31 cellular contexts compared by ENCODE assay signal in the genomic region with DNA sequence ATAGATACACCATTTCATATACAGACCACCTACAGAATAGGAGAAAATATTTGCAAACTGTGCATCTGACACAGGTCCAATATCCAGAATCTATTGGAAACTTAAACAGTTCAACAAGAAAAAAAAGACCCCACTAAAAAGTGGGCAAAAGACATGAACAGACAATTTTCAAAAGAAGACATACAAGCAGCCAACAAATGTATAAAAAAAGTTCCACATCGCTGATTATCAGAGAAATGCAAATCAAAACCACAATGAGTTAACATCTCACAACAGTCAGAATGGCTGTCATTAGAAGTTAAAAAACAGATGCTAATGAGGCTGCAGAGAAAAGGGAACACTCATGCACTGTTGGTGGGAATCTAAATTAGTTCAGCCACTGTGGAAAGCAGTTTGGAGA.
"Had no signal": no experiment of that assay in that cellular context is flagged by ENCODE, and none has a peak within 500 bp of the region (broad histone marks: within the 10 kb centered on the region; RNA-seq: fewer than 3 reads in every experiment).

No MANE protein-coding gene starts in this region.

- FAIRE-seq: bronchial epithelial cell, endothelial cell of umbilical vein had no signal

- H2AFZ ChIP-seq: hepatocyte had no signal

- DNase-seq: activated CD4-positive, alpha-beta memory T cell treated with anti-CD3 and anti-CD28 coated beads for 36 hours; activated CD4-positive, alpha-beta T cell treated with anti-CD3 and anti-CD28 coated beads for 36 hours; activated CD4-positive, alpha-beta T cell treated with anti-CD3 and anti-CD28 coated beads, Interleukin-2, amount 10 ng/mL, durations not matched to agents 24 days and 14 days; activated CD4-positive, CD25-positive, alpha-beta regulatory T cell; activated CD4-positive, CD25-positive, alpha-beta regulatory T cell treated with anti-CD3 and anti-CD28 coated beads, Interleukin-2, amount 50 U/mL, for 72 hours; activated CD8-positive, alpha-beta memory T cell treated with anti-CD3 and anti-CD28 coated beads, Interleukin-2, amount 10 ng/mL, durations not matched to agents 7 days and 5 days; activated CD8-positive, alpha-beta memory T cell treated with anti-CD3 and anti-CD28 coated beads, Interleukin-2, amount 50 U/mL, for 4 hours; activated CD8-positive, alpha-beta T cell treated with anti-CD3 and anti-CD28 coated beads, Interleukin-2, amount 10 ng/mL, durations not matched to agents 7 days and 5 days; activated gamma-delta T cell; activated naive CD4-positive, alpha-beta T cell; activated naive CD4-positive, alpha-beta T cell treated with anti-CD3 and anti-CD28 coated beads, Interleukin-2, amount 10 ng/mL, durations not matched to agents 7 days and 5 days; activated naive CD8-positive, alpha-beta T cell treated with anti-CD3 and anti-CD28 coated beads, Interleukin-2, amount 10 ng/mL, durations not matched to agents 7 days and 5 days; activated T-cell treated with anti-CD3 and anti-CD28 coated beads, Interleukin-2, amount 50 U/mL, for 1 hour; activated T-cell treated with anti-CD3 and anti-CD28 coated beads, Interleukin-2, amount 50 U/mL, for 48 hours; brain microvascular endothelial cell; dorsolateral prefrontal cortex; effector memory CD4-positive, alpha-beta T cell; esophagus squamous epithelium; foreskin melanocyte; heart right ventricle; T-helper 17 cell had no signal

- H3K27me3 ChIP-seq: ascending aorta, brain microvascular endothelial cell, dorsolateral prefrontal cortex, esophagus squamous epithelium, gastroesophageal sphincter, heart right ventricle, hepatocyte had no signal

- H3K27me3 Mint-ChIP-seq: activated CD4-positive, alpha-beta memory T cell treated with anti-CD3 and anti-CD28 coated beads for 36 hours; activated CD4-positive, alpha-beta T cell treated with anti-CD3 and anti-CD28 coated beads for 36 hours; activated CD4-positive, alpha-beta T cell treated with anti-CD3 and anti-CD28 coated beads, Interleukin-2, amount 10 ng/mL, durations not matched to agents 24 days and 14 days; activated CD8-positive, alpha-beta memory T cell treated with anti-CD3 and anti-CD28 coated beads, Interleukin-2, amount 10 ng/mL, durations not matched to agents 7 days and 5 days; activated naive CD4-positive, alpha-beta T cell treated with anti-CD3 and anti-CD28 coated beads, Interleukin-2, amount 10 ng/mL, durations not matched to agents 7 days and 5 days; activated naive CD8-positive, alpha-beta T cell treated with anti-CD3 and anti-CD28 coated beads, Interleukin-2, amount 10 ng/mL, durations not matched to agents 7 days and 5 days; central memory CD8-positive, alpha-beta T cell; dendritic cell treated with granulocyte-macrophage colony-stimulating factor and Interleukin-4, amounts not matched to agents 40 ng/mL and 50 ng/mL, for 4 days; T-helper 17 cell had no signal

- H3K27ac Mint-ChIP-seq: activated CD4-positive, alpha-beta memory T cell treated with anti-CD3 and anti-CD28 coated beads for 36 hours; activated CD4-positive, alpha-beta T cell treated with anti-CD3 and anti-CD28 coated beads for 36 hours; activated CD4-positive, alpha-beta T cell treated with anti-CD3 and anti-CD28 coated beads, Interleukin-2, amount 10 ng/mL, durations not matched to agents 24 days and 14 days; activated CD8-positive, alpha-beta memory T cell treated with anti-CD3 and anti-CD28 coated beads, Interleukin-2, amount 10 ng/mL, durations not matched to agents 7 days and 5 days; activated CD8-positive, alpha-beta T cell treated with anti-CD3 and anti-CD28 coated beads, Interleukin-2, amount 10 ng/mL, durations not matched to agents 7 days and 5 days; activated naive CD4-positive, alpha-beta T cell treated with anti-CD3 and anti-CD28 coated beads, Interleukin-2, amount 10 ng/mL, durations not matched to agents 7 days and 5 days; activated naive CD4-positive, alpha-beta T cell treated with anti-CD3 and anti-CD28 coated beads, Interleukin-2, amount 50 U/mL, for 72 hours; activated naive CD8-positive, alpha-beta T cell treated with anti-CD3 and anti-CD28 coated beads, Interleukin-2, amount 10 ng/mL, durations not matched to agents 7 days and 5 days; dendritic cell treated with granulocyte-macrophage colony-stimulating factor and Interleukin-4, amounts not matched to agents 40 ng/mL and 50 ng/mL, for 4 days; T-helper 17 cell had no signal

- H3K9me3 Mint-ChIP-seq: central memory CD8-positive, alpha-beta T cell had no signal

- H3K4me3 ChIP-seq: ascending aorta, coronary artery, dorsolateral prefrontal cortex, esophagus squamous epithelium, gastroesophageal sphincter, heart right ventricle, hepatocyte had no signal

- H3K4me1 Mint-ChIP-seq: activated naive CD4-positive, alpha-beta T cell treated with anti-CD3 and anti-CD28 coated beads, Interleukin-2, amount 10 ng/mL, durations not matched to agents 7 days and 5 days had no signal

- H3K27ac ChIP-seq: ascending aorta, brain microvascular endothelial cell, coronary artery, dorsolateral prefrontal cortex, epithelial cell of prostate, esophagus squamous epithelium, gastroesophageal sphincter, heart right ventricle, hepatocyte had no signal

- ATAC-seq: activated CD4-positive, alpha-beta T cell treated with anti-CD3 and anti-CD28 coated beads for 36 hours; activated CD8-positive, alpha-beta memory T cell treated with anti-CD3 and anti-CD28 coated beads, Interleukin-2, amount 10 ng/mL, durations not matched to agents 7 days and 5 days; activated CD8-positive, alpha-beta T cell treated with anti-CD3 and anti-CD28 coated beads, Interleukin-2, amount 10 ng/mL, durations not matched to agents 7 days and 5 days; activated naive CD4-positive, alpha-beta T cell treated with anti-CD3 and anti-CD28 coated beads, Interleukin-2, amount 50 U/mL, for 72 hours; gastroesophageal sphincter; heart right ventricle; T-helper 17 cell had no signal

- H3K4me2 ChIP-seq: hepatocyte had no signal

- H3K36me3 ChIP-seq: brain microvascular endothelial cell had no signal

- H3K4me3 Mint-ChIP-seq: activated CD4-positive, alpha-beta memory T cell treated with anti-CD3 and anti-CD28 coated beads for 36 hours; activated CD4-positive, alpha-beta T cell treated with anti-CD3 and anti-CD28 coated beads for 36 hours; activated CD4-positive, alpha-beta T cell treated with anti-CD3 and anti-CD28 coated beads, Interleukin-2, amount 10 ng/mL, durations not matched to agents 24 days and 14 days; activated CD8-positive, alpha-beta memory T cell treated with anti-CD3 and anti-CD28 coated beads, Interleukin-2, amount 10 ng/mL, durations not matched to agents 7 days and 5 days; activated CD8-positive, alpha-beta T cell treated with anti-CD3 and anti-CD28 coated beads, Interleukin-2, amount 10 ng/mL, durations not matched to agents 7 days and 5 days; activated naive CD4-positive, alpha-beta T cell treated with anti-CD3 and anti-CD28 coated beads, Interleukin-2, amount 10 ng/mL, durations not matched to agents 7 days and 5 days; activated naive CD8-positive, alpha-beta T cell treated with anti-CD3 and anti-CD28 coated beads, Interleukin-2, amount 10 ng/mL, durations not matched to agents 7 days and 5 days; central memory CD8-positive, alpha-beta T cell; dendritic cell treated with granulocyte-macrophage colony-stimulating factor and Interleukin-4, amounts not matched to agents 40 ng/mL and 50 ng/mL, for 4 days; T-helper 17 cell had no signal
